ENCODE assay signal across 8 cellular contexts in genomic region chrX:147803948-147804347, GRCh38.
A peak's percentile ranks its signal among the peaks of the same experiment; 100 is the strongest.
DNase-seq lines count a peak whose midpoint lies in the region; ATAC-seq and TF ChIP-seq lines count a peak whose summit lies in the region.

No MANE protein-coding gene starts in this region.

- no peaks in the 10 kb centered on the region for H3K9me3 ChIP-seq in upper lobe of right lung

- no peak overlapping the region for H3K4me3 ChIP-seq in epithelial cell of proximal tubule (ENCODE audit: low read depth, low read length)
- no peak overlapping the region for H3K4me3 ChIP-seq in upper lobe of right lung

- no peak overlapping the region for H3K27ac ChIP-seq in upper lobe of right lung

- DNase-seq in DMS53 (lab: John Stamatoyannopoulos, UW) (peak; percentile 64), NCI-H2107 treated with DMSO at 0.1 percent for 48 hours (lab: John Stamatoyannopoulos, UW; ENCODE audit: unreplicated experiment) (peak; percentile 31), epithelial cell of proximal tubule (ENCODE audit: low read depth) (no peak), upper lobe of right lung (no peak), NCI-H510A (lab: John Stamatoyannopoulos, UW) (no peak), Right ventricle myocardium superior (no peak)

- H3K4me1 ChIP-seq in upper lobe of right lung: no peaks in the 10 kb centered on the region

- peak; percentile 67 for ATAC-seq in GM21423 (IDR thresholded peaks at IDR 0.05; ENCODE audit: unreplicated experiment)
- ATAC-seq in upper lobe of right lung: peak; percentile 59
- no peak for ATAC-seq in GM19328 (IDR thresholded peaks at IDR 0.05; ENCODE audit: unreplicated experiment)
- ATAC-seq in Right ventricle myocardium superior (ENCODE audit: poor library complexity): no peak

- H3K27me3 ChIP-seq in upper lobe of right lung: no peaks in the 10 kb centered on the region

- intact Hi-C loops in upper lobe of right lung (cut with DNase I) (no loop called here), Right ventricle myocardium superior (cut with DNase I) (no loop called here)

- TF ChIP-seq CTCF in epithelial cell of proximal tubule (conservative IDR thresholded peaks at IDR 0.05; ENCODE audit: low read depth, low read length) (peak; percentile 61), upper lobe of right lung (IDR thresholded peaks at IDR 0.05) (peak; percentile 41)

- H3K36me3 ChIP-seq in upper lobe of right lung: no peaks in the 10 kb centered on the region

Comparison
In these comparisons a context has a peak if more than half of its experiments do, and no peak if none do; other contexts are left out.
1. DNase-seq: peak in DMS53 (single experiment) and NCI-H2107 treated with DMSO at 0.1 percent for 48 hours (single experiment); none in epithelial cell of proximal tubule (single experiment), upper lobe of right lung (single experiment), NCI-H510A (single experiment) and Right ventricle myocardium superior (single experiment).
2. ATAC-seq: peak in GM21423 (single experiment) and upper lobe of right lung (single experiment); none in GM19328 (single experiment) and Right ventricle myocardium superior (single experiment).